1 cellular context compared by ENCODE assay signal in the genomic region with DNA sequence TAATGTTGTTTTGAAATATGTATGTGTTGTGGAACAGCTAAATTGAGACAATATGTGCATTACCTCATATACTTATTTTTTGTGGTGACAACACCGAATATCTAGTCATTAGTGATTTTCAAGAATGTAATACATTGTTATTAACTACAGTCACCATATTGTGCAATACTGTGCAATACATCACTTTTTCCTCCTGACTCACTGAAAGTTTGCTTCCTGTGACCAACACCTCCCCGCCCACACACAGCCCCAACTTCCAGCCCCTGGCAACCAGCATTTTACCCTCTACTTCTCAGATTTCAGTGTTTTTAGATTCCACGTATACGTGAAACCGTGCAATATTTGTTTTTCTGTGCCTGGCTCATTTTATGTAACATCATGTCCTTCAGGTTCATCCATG.
TF ChIP-seq lines count a peak whose summit lies in the region.

No MANE protein-coding gene starts in this region.

TF ChIP-seq in HCT116, 20 proteins besides CTCF, POLR2A, EP300 and RAD21 (continued from another document):
- TF ChIP-seq EZH2phosphoT487 (IDR thresholded peaks at IDR 0.05; ENCODE audit: borderline replicate concordance) = no peak
- TF ChIP-seq, protein P1, sequence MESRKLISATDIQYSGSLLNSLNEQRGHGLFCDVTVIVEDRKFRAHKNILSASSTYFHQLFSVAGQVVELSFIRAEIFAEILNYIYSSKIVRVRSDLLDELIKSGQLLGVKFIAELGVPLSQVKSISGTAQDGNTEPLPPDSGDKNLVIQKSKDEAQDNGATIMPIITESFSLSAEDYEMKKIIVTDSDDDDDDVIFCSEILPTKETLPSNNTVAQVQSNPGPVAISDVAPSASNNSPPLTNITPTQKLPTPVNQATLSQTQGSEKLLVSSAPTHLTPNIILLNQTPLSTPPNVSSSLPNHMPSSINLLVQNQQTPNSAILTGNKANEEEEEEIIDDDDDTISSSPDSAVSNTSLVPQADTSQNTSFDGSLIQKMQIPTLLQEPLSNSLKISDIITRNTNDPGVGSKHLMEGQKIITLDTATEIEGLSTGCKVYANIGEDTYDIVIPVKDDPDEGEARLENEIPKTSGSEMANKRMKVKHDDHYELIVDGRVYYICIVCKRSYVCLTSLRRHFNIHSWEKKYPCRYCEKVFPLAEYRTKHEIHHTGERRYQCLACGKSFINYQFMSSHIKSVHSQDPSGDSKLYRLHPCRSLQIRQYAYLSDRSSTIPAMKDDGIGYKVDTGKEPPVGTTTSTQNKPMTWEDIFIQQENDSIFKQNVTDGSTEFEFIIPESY (IDR thresholded peaks at IDR 0.05; ENCODE audit: extremely low read depth, insufficient replicate concordance, low read length) = no peak
- TF ChIP-seq EGR1 (IDR thresholded peaks at IDR 0.05; ENCODE audit: low read depth) = peak; percentile 99
- no peak for TF ChIP-seq ELF1 (IDR thresholded peaks at IDR 0.05; ENCODE audit: borderline replicate concordance, low read depth)
- TF ChIP-seq, protein P2, sequence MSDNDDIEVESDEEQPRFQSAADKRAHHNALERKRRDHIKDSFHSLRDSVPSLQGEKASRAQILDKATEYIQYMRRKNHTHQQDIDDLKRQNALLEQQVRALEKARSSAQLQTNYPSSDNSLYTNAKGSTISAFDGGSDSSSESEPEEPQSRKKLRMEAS (IDR thresholded peaks at IDR 0.05) = peak; percentile 59; the same call in 1 of the 2 replicates
